18 cellular contexts compared by ENCODE assay signal in genomic region chr4:104878936-104879335, GRCh38.
DNase-seq lines count a peak whose midpoint lies in the region; ATAC-seq, FAIRE-seq and TF ChIP-seq lines count a peak whose summit lies in the region.
"Had no signal": no experiment of that assay in that cellular context is flagged by ENCODE, and none has a peak within 500 bp of the region (broad histone marks: within the 10 kb centered on the region; RNA-seq: fewer than 3 reads in every experiment).

No MANE protein-coding gene starts in this region.

- H3K79me2 ChIP-seq in OCI-LY3 (ENCODE audit: low read length) (no peaks in the 10 kb centered on the region), astrocyte (ENCODE audit: insufficient read depth, low read length) (no peaks in the 10 kb centered on the region)

- TF ChIP-seq POLR2A in transverse colon (IDR thresholded peaks at IDR 0.05) = no peak

- H3K36me3 ChIP-seq in OCI-LY3 (replicated peaks; ENCODE audit: low read depth, low read length) (no peaks in the 10 kb centered on the region), astrocyte (ENCODE audit: insufficient read depth, low read length) (no peaks in the 10 kb centered on the region), MG63 (no peaks in the 10 kb centered on the region), transverse colon (no peaks in the 10 kb centered on the region)
- H3K36me3 ChIP-seq: SJSA1 had no signal

- H3K9me3 ChIP-seq in OCI-LY3 (ENCODE audit: insufficient read depth, low read length) = no peaks in the 10 kb centered on the region
- H3K9me3 ChIP-seq in astrocyte (ENCODE audit: insufficient read depth, low read depth, low read length) = no peaks in the 10 kb centered on the region
- H3K9me3 ChIP-seq in MG63 = no peaks in the 10 kb centered on the region
- no peaks in the 10 kb centered on the region for H3K9me3 ChIP-seq in transverse colon
- H3K9me3 ChIP-seq: Caco-2, SJSA1 had no signal

- H3K27ac ChIP-seq in OCI-LY3 (ENCODE audit: low read length) = no peak overlapping the region
- H3K27ac ChIP-seq in astrocyte (ENCODE audit: low read depth, low read length) = no peak overlapping the region
- no peak overlapping the region for H3K27ac ChIP-seq in transverse colon
- H3K27ac ChIP-seq: SJSA1 had no signal

- peak overlapping the region; percentile 32; the same call in 1 of the 2 replicates for H3K4me2 ChIP-seq in OCI-LY3 (ENCODE audit: low read length)
- H3K4me2 ChIP-seq in astrocyte (ENCODE audit: low read length) = no peak overlapping the region

- H3K4me1 ChIP-seq in OCI-LY3 (ENCODE audit: low read length) (peaks cover 9% of the 10 kb centered on the region), astrocyte (ENCODE audit: insufficient read depth, low read length) (no peaks in the 10 kb centered on the region), transverse colon (no peaks in the 10 kb centered on the region)
- H3K4me1 ChIP-seq: Caco-2, SJSA1 had no signal

- ATAC-seq in activated naive CD4-positive, alpha-beta T cell treated with anti-CD3 and anti-CD28 coated beads, Interleukin-2, amount 50 U/mL, for 72 hours = no peak
- no peak for ATAC-seq in HG02885 (IDR thresholded peaks at IDR 0.05; ENCODE audit: poor library complexity, unreplicated experiment)
- ATAC-seq: HepG2, Panc1 had no signal

- H3K27ac Mint-ChIP-seq in activated naive CD4-positive, alpha-beta T cell treated with anti-CD3 and anti-CD28 coated beads, Interleukin-2, amount 10 ng/mL, durations not matched to agents 7 days and 5 days = peak overlapping the region; percentile 81
- no peak overlapping the region for H3K27ac Mint-ChIP-seq in activated naive CD4-positive, alpha-beta T cell treated with anti-CD3 and anti-CD28 coated beads, Interleukin-2, amount 50 U/mL, for 72 hours
- no peak overlapping the region for H3K27ac Mint-ChIP-seq in astrocyte (ENCODE audit: unreplicated experiment)
- H3K27ac Mint-ChIP-seq: CD4-positive, alpha-beta T cell had no signal

- no peaks in the 10 kb centered on the region for H3K27me3 Mint-ChIP-seq in activated naive CD4-positive, alpha-beta T cell treated with anti-CD3 and anti-CD28 coated beads, Interleukin-2, amount 10 ng/mL, durations not matched to agents 7 days and 5 days
- H3K27me3 Mint-ChIP-seq in astrocyte (ENCODE audit: low read depth, unreplicated experiment) = no peaks in the 10 kb centered on the region
- H3K27me3 Mint-ChIP-seq: CD4-positive, alpha-beta T cell had no signal

- TF ChIP-seq CTCF in OCI-LY3 (IDR thresholded peaks at IDR 0.05; ENCODE audit: low read depth, low read length) = no peak
- TF ChIP-seq CTCF in astrocyte (IDR thresholded peaks at IDR 0.05; ENCODE audit: insufficient read depth, low read depth, low read length) = no peak
- no peak for TF ChIP-seq CTCF in transverse colon (IDR thresholded peaks at IDR 0.05)

- no peaks in the 10 kb centered on the region for H3K9me3 Mint-ChIP-seq in activated naive CD4-positive, alpha-beta T cell treated with anti-CD3 and anti-CD28 coated beads, Interleukin-2, amount 10 ng/mL, durations not matched to agents 7 days and 5 days
- no peaks in the 10 kb centered on the region for H3K9me3 Mint-ChIP-seq in activated naive CD4-positive, alpha-beta T cell treated with anti-CD3 and anti-CD28 coated beads, Interleukin-2, amount 50 U/mL, for 72 hours
- no peaks in the 10 kb centered on the region for H3K9me3 Mint-ChIP-seq in astrocyte (ENCODE audit: unreplicated experiment)
- H3K9me3 Mint-ChIP-seq: CD4-positive, alpha-beta T cell had no signal

- CTCF ChIA-PET in activated naive CD4-positive, alpha-beta T cell treated with anti-CD3 and anti-CD28 coated beads, Interleukin-2, amount 10 ng/mL, durations not matched to agents 7 days and 5 days (lab: Charles Lee) = interaction anchor here (1.5 kb wide), 1 partner anchor 19 kb away, joined by 3 read pairs; no protein-coding TSS in a partner anchor

- TF ChIP-seq EP300 in transverse colon (IDR thresholded peaks at IDR 0.05; ENCODE audit: low read depth) = no peak

- peaks cover 39% of the 10 kb centered on the region for H3K27me3 ChIP-seq in OCI-LY3 (ENCODE audit: low read depth, low read length)
- no peaks in the 10 kb centered on the region for H3K27me3 ChIP-seq in astrocyte (ENCODE audit: insufficient read depth, low read length)
- H3K27me3 ChIP-seq in MG63 = no peaks in the 10 kb centered on the region
- H3K27me3 ChIP-seq in transverse colon = no peaks in the 10 kb centered on the region
- H3K27me3 ChIP-seq: SJSA1 had no signal

- no peak for DNase-seq in activated naive CD4-positive, alpha-beta T cell treated with anti-CD3 and anti-CD28 coated beads, Interleukin-2, amount 10 ng/mL, durations not matched to agents 7 days and 5 days
- no peak for DNase-seq in activated naive CD4-positive, alpha-beta T cell treated with anti-CD3 and anti-CD28 coated beads, Interleukin-2, amount 50 U/mL, for 72 hours (ENCODE audit: low spot score in 2 of 2)
- DNase-seq in GM18507 (ENCODE audit: extremely low spot score, insufficient read length, low read depth) (no peak), astrocyte (ENCODE audit: low read depth) (no peak), MG63 (no peak), transverse colon (no peak)
- DNase-seq: Caco-2; CD4-positive, alpha-beta T cell; NCI-H1417 treated with DMSO at 0.1 percent for 48 hours; NCI-H1930; NCI-H345; NCI-H524 treated with DMSO at 0.1 percent for 48 hours had no signal

- intact Hi-C loops in transverse colon (cut with DNase I; ENCODE audit: low total_unique reads) = no loop called here

- H2AFZ ChIP-seq in OCI-LY3 (ENCODE audit: low read depth, low read length) (no peak overlapping the region), astrocyte (ENCODE audit: low read depth, low read length) (no peak overlapping the region)

- no peak overlapping the region for H3K4me3 Mint-ChIP-seq in activated naive CD4-positive, alpha-beta T cell treated with anti-CD3 and anti-CD28 coated beads, Interleukin-2, amount 10 ng/mL, durations not matched to agents 7 days and 5 days
- H3K4me3 Mint-ChIP-seq in astrocyte (ENCODE audit: unreplicated experiment) = no peak overlapping the region
- H3K4me3 Mint-ChIP-seq: CD4-positive, alpha-beta T cell had no signal

- H4K20me1 ChIP-seq in OCI-LY3 (ENCODE audit: insufficient read depth, low read length) = no peaks in the 10 kb centered on the region
- no peaks in the 10 kb centered on the region for H4K20me1 ChIP-seq in astrocyte (ENCODE audit: insufficient read depth, low read length)

- FAIRE-seq in GM18507 (lab: Jason Lieb, UNC) = peak; percentile 12
- peak; percentile 5 for FAIRE-seq in astrocyte (lab: Jason Lieb, UNC)
- FAIRE-seq: H1, HepG2 had no signal

- H3K9ac ChIP-seq in OCI-LY3 (ENCODE audit: low read length) (no peak overlapping the region), astrocyte (ENCODE audit: low read length) (no peak overlapping the region)

- in situ Hi-C loops in transverse colon (cut with MboI; ENCODE audit: low pct_ligation_motif_present in 1 of 4, low pct_unique_long_range_greater_than_20kb in 1 of 4, low sequenced_read_pairs in 3 of 4) = no loop called here

- no peak overlapping the region for H3K4me3 ChIP-seq in OCI-LY3 (ENCODE audit: low read length)
- no peak overlapping the region for H3K4me3 ChIP-seq in astrocyte (ENCODE audit: insufficient read depth, low read depth, low read length)
- no peak overlapping the region for H3K4me3 ChIP-seq in MG63
- H3K4me3 ChIP-seq in transverse colon = no peak overlapping the region
- H3K4me3 ChIP-seq: SJSA1 had no signal

- H3K36me3 Mint-ChIP-seq in activated naive CD4-positive, alpha-beta T cell treated with anti-CD3 and anti-CD28 coated beads, Interleukin-2, amount 10 ng/mL, durations not matched to agents 7 days and 5 days = no peaks in the 10 kb centered on the region
- no peaks in the 10 kb centered on the region for H3K36me3 Mint-ChIP-seq in activated naive CD4-positive, alpha-beta T cell treated with anti-CD3 and anti-CD28 coated beads, Interleukin-2, amount 50 U/mL, for 72 hours
- H3K36me3 Mint-ChIP-seq in astrocyte (ENCODE audit: low read depth, unreplicated experiment) = no peaks in the 10 kb centered on the region

- peaks cover 31% of the 10 kb centered on the region for H3K4me1 Mint-ChIP-seq in activated naive CD4-positive, alpha-beta T cell treated with anti-CD3 and anti-CD28 coated beads, Interleukin-2, amount 10 ng/mL, durations not matched to agents 7 days and 5 days
- no peaks in the 10 kb centered on the region for H3K4me1 Mint-ChIP-seq in astrocyte (ENCODE audit: low read depth, unreplicated experiment)
